In genomic region chr17:81868674-81869220, GRCh38 we compare ENCODE assay signal across 6 cellular contexts. TPM values are rescaled to one million over a fixed set of nuclear protein-coding genes. Genes with fewer than 3 reads are reported as not detected.
DNase-seq lines count a peak whose midpoint lies in the region; ATAC-seq and TF ChIP-seq lines count a peak whose summit lies in the region.

No MANE protein-coding gene starts in this region.

- intact Hi-C loops in sigmoid colon (cut with DNase I), result no loop called here

- H3K4me3 ChIP-seq in sigmoid colon, result no peak overlapping the region

- no peak for TF ChIP-seq CTCF in sigmoid colon (IDR thresholded peaks at IDR 0.05)

- no peak for TF ChIP-seq EP300 in sigmoid colon (IDR thresholded peaks at IDR 0.05)

- H3K36me3 ChIP-seq in sigmoid colon, result peaks cover 8 to 39% (median 18%) of the 10 kb centered on the region in 4 donors

- no peak for TF ChIP-seq POLR2A in sigmoid colon (IDR thresholded peaks at IDR 0.05)

- peak overlapping the region; percentile 98 to 100 (median 99) for H3K27ac ChIP-seq in sigmoid colon

- ATAC-seq in HG03025 (IDR thresholded peaks at IDR 0.05; ENCODE audit: low FRiP score, unreplicated experiment) (no peak), HG03045 (IDR thresholded peaks at IDR 0.05; ENCODE audit: unreplicated experiment) (no peak)

- peak; percentile 25 for DNase-seq in stimulated activated CD4-positive, alpha-beta T cell treated with anti-CD3 and anti-CD28 coated beads, Interleukin-12 subunit alpha, Interleukin-12 subunit beta, amount 100 ng/mL, for 4 hours
- no peak for DNase-seq in stimulated activated CD4-positive, alpha-beta T cell treated with anti-CD3 and anti-CD28 coated beads, Interleukin-2, amount 100 ng/mL, for 48 hours
- DNase-seq in dedifferentiated amniotic fluid mesenchymal stem cell (ENCODE audit: extremely low spot score) (peak; percentile 58), sigmoid colon (peak; percentile 84)

- H3K9me3 ChIP-seq in sigmoid colon, result no peaks in the 10 kb centered on the region

- 61 to 72% methylated on average over 30 of the region's 30 CpGs for WGBS in sigmoid colon, 2 donors

- no peaks in the 10 kb centered on the region for H3K27me3 ChIP-seq in sigmoid colon

- peaks cover 0 to 69% (median 55%) of the 10 kb centered on the region in 4 donors for H3K4me1 ChIP-seq in sigmoid colon

RNA-seq across cellular contexts. Expression of gene ARHGDIA, which starts 2.4 kb away (rescaled TPM):
- total RNA-seq in sigmoid colon, result 10 to 100 TPM; 67.0 to 99.5 (median 74.1) TPM
- 100 to 1,000 TPM; 252 to 452 (median 385) TPM for polyA plus RNA-seq in sigmoid colon

RNA-seq across cellular contexts. Expression of gene P4HB, which starts 8.4 kb away (rescaled TPM):
- total RNA-seq in sigmoid colon, result 100 to 1,000 TPM; 201 to 338 (median 268) TPM
- 100 to 1,000 TPM; 153 to 750 (median 227) TPM for polyA plus RNA-seq in sigmoid colon

RNA-seq across cellular contexts. Expression of gene ALYREF, which starts 22.6 kb away (rescaled TPM):
- 10 to 100 TPM; 39.2 to 44.0 (median 42.6) TPM for total RNA-seq in sigmoid colon
- polyA plus RNA-seq in sigmoid colon, result 10 to 100 TPM; 30.6 to 91.4 (median 35.4) TPM

RNA-seq across cellular contexts. Expression of gene ANAPC11, which starts 22.8 kb away (rescaled TPM):
- total RNA-seq in sigmoid colon, result 100 to 1,000 TPM in 3 of 4 donors, 10 to 100 TPM in 1; 93.3 to 185 (median 158) TPM
- polyA plus RNA-seq in sigmoid colon, result 100 to 1,000 TPM; 198 to 203 (median 202) TPM

RNA-seq across cellular contexts. Expression of gene NPB, which starts 33.3 kb away (rescaled TPM):
- 1 to 10 TPM in 1 of 4 donors, under 1 TPM in 2, not detected in 1; 0.27 to 1.8 (median 0.71) TPM for total RNA-seq in sigmoid colon
- polyA plus RNA-seq in sigmoid colon, result under 1 TPM in 1 of 3 donors, not detected in 2; 0.87 TPM

Comparison
In these comparisons a context has a peak if more than half of its experiments do, and no peak if none do; other contexts are left out.
1. DNase-seq: peak in stimulated activated CD4-positive, alpha-beta T cell treated with anti-CD3 and anti-CD28 coated beads, Interleukin-12 subunit alpha, Interleukin-12 subunit beta, amount 100 ng/mL, for 4 hours (single experiment), dedifferentiated amniotic fluid mesenchymal stem cell (single experiment) and sigmoid colon (single experiment); none in stimulated activated CD4-positive, alpha-beta T cell treated with anti-CD3 and anti-CD28 coated beads, Interleukin-2, amount 100 ng/mL, for 48 hours (0 of 2).